11 cellular contexts compared by ENCODE assay signal in genomic region chr16:9128346-9129342, GRCh38. TPM values are rescaled to one million over a fixed set of nuclear protein-coding genes. Genes with fewer than 3 reads are reported as not detected.
DNase-seq lines count a peak whose midpoint lies in the region; ATAC-seq and TF ChIP-seq lines count a peak whose summit lies in the region.
"Had no signal": no experiment of that assay in that cellular context is flagged by ENCODE, and none has a peak within 500 bp of the region (broad histone marks: within the 10 kb centered on the region; RNA-seq: fewer than 3 reads in every experiment).

No MANE protein-coding gene starts in this region.

- ATAC-seq in WTC11 = no peak
- ATAC-seq in stimulated activated naive CD8-positive, alpha-beta T cell treated with anti-CD3 and anti-CD28 coated beads, Interleukin-15, amount 100 ng/mL, for 72 hours = no peak
- no peak for ATAC-seq in GM18519 (IDR thresholded peaks at IDR 0.05; ENCODE audit: low FRiP score, unreplicated experiment)

- peak overlapping the region; percentile 77 for H3K27ac Mint-ChIP-seq in activated naive CD4-positive, alpha-beta T cell treated with anti-CD3 and anti-CD28 coated beads, Interleukin-2, amount 10 ng/mL, durations not matched to agents 7 days and 5 days
- peak overlapping the region; percentile 93 for H3K27ac Mint-ChIP-seq in WTC11
- H3K27ac Mint-ChIP-seq in immature natural killer cell = peak overlapping the region; percentile 89 to 99 (median 96)
- H3K27ac Mint-ChIP-seq in stimulated activated naive CD8-positive, alpha-beta T cell treated with anti-CD3 and anti-CD28 coated beads, Interleukin-15, amount 100 ng/mL, for 72 hours = peak overlapping the region; percentile 78 to 93

- H3K36me3 Mint-ChIP-seq in activated naive CD4-positive, alpha-beta T cell treated with anti-CD3 and anti-CD28 coated beads, Interleukin-2, amount 10 ng/mL, durations not matched to agents 7 days and 5 days = peaks cover 10% of the 10 kb centered on the region
- H3K36me3 Mint-ChIP-seq in WTC11 = peaks cover 4% of the 10 kb centered on the region
- peaks cover 0 to 6% (median 0%) of the 10 kb centered on the region in 3 donors for H3K36me3 Mint-ChIP-seq in immature natural killer cell

- H3K4me1 Mint-ChIP-seq in activated naive CD4-positive, alpha-beta T cell treated with anti-CD3 and anti-CD28 coated beads, Interleukin-2, amount 10 ng/mL, durations not matched to agents 7 days and 5 days = peaks cover 42% of the 10 kb centered on the region
- H3K4me1 Mint-ChIP-seq in WTC11 = peaks cover 29% of the 10 kb centered on the region
- H3K4me1 Mint-ChIP-seq in immature natural killer cell = peaks cover 67 to 74% of the 10 kb centered on the region in 2 donors
- peaks cover 61% of the 10 kb centered on the region for H3K4me1 Mint-ChIP-seq in stimulated activated naive CD8-positive, alpha-beta T cell treated with anti-CD3 and anti-CD28 coated beads, Interleukin-15, amount 100 ng/mL, for 72 hours

- CTCF ChIA-PET in activated naive CD4-positive, alpha-beta T cell treated with anti-CD3 and anti-CD28 coated beads, Interleukin-2, amount 10 ng/mL, durations not matched to agents 7 days and 5 days (lab: Charles Lee) = no interaction called here
- CTCF ChIA-PET in WTC11 (lab: Charles Lee) = interaction anchor here (1.2 to 5.6 kb wide), 3 partner anchors 11 to 249 kb away, joined by 3 to 34 read pairs (median 6); no protein-coding TSS in a partner anchor

- TF ChIP-seq CTCF in WTC11 (IDR thresholded peaks at IDR 0.05) = no peak

- no peaks in the 10 kb centered on the region for H3K27me3 Mint-ChIP-seq in activated naive CD4-positive, alpha-beta T cell treated with anti-CD3 and anti-CD28 coated beads, Interleukin-2, amount 10 ng/mL, durations not matched to agents 7 days and 5 days
- H3K27me3 Mint-ChIP-seq in WTC11 (ENCODE audit: low read depth) = no peaks in the 10 kb centered on the region; the same call in 1 of the 2 replicates
- peaks cover 2 to 7% (median 4%) of the 10 kb centered on the region in 3 donors for H3K27me3 Mint-ChIP-seq in immature natural killer cell (ENCODE audit: low read depth in 3 of 3)
- no peaks in the 10 kb centered on the region for H3K27me3 Mint-ChIP-seq in stimulated activated naive CD8-positive, alpha-beta T cell treated with anti-CD3 and anti-CD28 coated beads, Interleukin-15, amount 100 ng/mL, for 72 hours

- DNase-seq in activated naive CD4-positive, alpha-beta T cell treated with anti-CD3 and anti-CD28 coated beads, Interleukin-2, amount 10 ng/mL, durations not matched to agents 7 days and 5 days = no peak
- DNase-seq in activated naive CD4-positive, alpha-beta T cell treated with Interleukin-2 at 50 U/mL for 16 hours = no peak
- DNase-seq in WTC11 (ENCODE audit: low spot score) (no peak), immature natural killer cell (no peak), SK-N-DZ (ENCODE audit: low spot score) (no peak)
- no peak for DNase-seq in stimulated activated naive CD8-positive, alpha-beta T cell treated with anti-CD3 and anti-CD28 coated beads, Interleukin-15, amount 100 ng/mL, for 72 hours
- no peak for DNase-seq in stimulated activated naive CD4-positive, alpha-beta T cell treated with Interleukin-2 at 50 U/mL for 16 hours (lab: John Stamatoyannopoulos, UW)
- DNase-seq: NCI-H2081 treated with DMSO at 0.1 percent for 48 hours, SHP77 treated with DMSO at 0.1 percent for 48 hours, small intestine had no signal

- no peak overlapping the region for H3K4me3 Mint-ChIP-seq in activated naive CD4-positive, alpha-beta T cell treated with anti-CD3 and anti-CD28 coated beads, Interleukin-2, amount 10 ng/mL, durations not matched to agents 7 days and 5 days
- no peak overlapping the region for H3K4me3 Mint-ChIP-seq in WTC11
- H3K4me3 Mint-ChIP-seq in immature natural killer cell = peak overlapping the region; percentile 71 to 92 (median 80)
- H3K4me3 Mint-ChIP-seq in stimulated activated naive CD8-positive, alpha-beta T cell treated with anti-CD3 and anti-CD28 coated beads, Interleukin-15, amount 100 ng/mL, for 72 hours = peak overlapping the region in 1 of 2 donors; percentile 66

- POLR2A ChIA-PET in WTC11 (lab: Charles Lee) = no interaction called here

- H3K9me3 Mint-ChIP-seq in activated naive CD4-positive, alpha-beta T cell treated with anti-CD3 and anti-CD28 coated beads, Interleukin-2, amount 10 ng/mL, durations not matched to agents 7 days and 5 days = no peaks in the 10 kb centered on the region
- no peaks in the 10 kb centered on the region for H3K9me3 Mint-ChIP-seq in WTC11
- H3K9me3 Mint-ChIP-seq in immature natural killer cell = no peaks in the 10 kb centered on the region
- H3K9me3 Mint-ChIP-seq in stimulated activated naive CD8-positive, alpha-beta T cell treated with anti-CD3 and anti-CD28 coated beads, Interleukin-15, amount 100 ng/mL, for 72 hours = no peaks in the 10 kb centered on the region

TF ChIP-seq in WTC11, 78 proteins besides CTCF, POLR2A, EP300 and RAD21:
- TF ChIP-seq GTF2I (CRISPR knock-in tag; conservative IDR thresholded peaks at IDR 0.05) (peak; percentile 50; the same call in 1 of the 2 replicates), PREB (CRISPR knock-in tag; IDR thresholded peaks at IDR 0.05; ENCODE audit: borderline replicate concordance) (no peak), JUN (CRISPR knock-in tag; IDR thresholded peaks at IDR 0.05) (no peak), CDX4 (CRISPR knock-in tag; IDR thresholded peaks at IDR 0.05; ENCODE audit: borderline replicate concordance) (no peak), ATF3 (CRISPR knock-in tag; conservative IDR thresholded peaks at IDR 0.05) (no peak)

RNA-seq across cellular contexts. Expression of gene HAPSTR1, which starts 37.2 kb away (rescaled TPM):
- total RNA-seq in WTC11 (2021) = 54.3 to 59.1 TPM (median 56.4 TPM) in 3 replicates
- 10 to 100 TPM in 1 of 3 donors, 1 to 10 TPM in 2; 4.9 to 20.2 (median 6.1) TPM for polyA plus RNA-seq in immature natural killer cell
- polyA plus RNA-seq in SK-N-DZ (2014; cell fraction: cytosol; rRNA removed) = 26.2 and 27.2 TPM in 2 replicates
- polyA plus RNA-seq in SK-N-DZ (2014; cell fraction: nucleus; rRNA removed) = 15.1 and 17.8 TPM in 2 replicates

Comparison
In these comparisons a context has a peak if more than half of its experiments do, and no peak if none do; other contexts are left out.
1. H3K4me3 Mint-ChIP-seq: peak in immature natural killer cell (5 of 5); none in activated naive CD4-positive, alpha-beta T cell treated with anti-CD3 and anti-CD28 coated beads, Interleukin-2, amount 10 ng/mL, durations not matched to agents 7 days and 5 days (single experiment) and WTC11 (single experiment).
2. Peak in every context shown above with its lines, with median percentiles within 50 percentile points of each other: H3K27ac Mint-ChIP-seq.